Comparison of ENCODE assay signal across 8 cellular contexts in genomic region chr10:29392376-29393021, GRCh38.
A peak's percentile ranks its signal among the peaks of the same experiment; 100 is the strongest.
DNase-seq lines count a peak whose midpoint lies in the region; ATAC-seq and TF ChIP-seq lines count a peak whose summit lies in the region.

No MANE protein-coding gene starts in this region.

- TF ChIP-seq EP300 in ovary (IDR thresholded peaks at IDR 0.05), result no peak

- no peaks in the 10 kb centered on the region for H3K36me3 ChIP-seq in ovary

- no peak for TF ChIP-seq POLR2A in ovary (IDR thresholded peaks at IDR 0.05)

- H3K27me3 ChIP-seq in ovary, result no peaks in the 10 kb centered on the region

- intact Hi-C loops in ovary (cut with DNase I), result loop anchor here in 2 of 4 donors (5.0 to 10.0 kb wide), 2 partner anchors 50 to 52 kb away; no protein-coding TSS in a partner anchor

- ATAC-seq in GM19351 (IDR thresholded peaks at IDR 0.05; ENCODE audit: unreplicated experiment), result peak; percentile 75
- no peak for ATAC-seq in omental fat pad (ENCODE audit: low FRiP score)
- no peak for ATAC-seq in HG02840 (IDR thresholded peaks at IDR 0.05; ENCODE audit: low FRiP score, unreplicated experiment)

- H3K27ac ChIP-seq in ovary, result no peak overlapping the region

- H3K9me3 ChIP-seq in ovary, result no peaks in the 10 kb centered on the region

- H3K4me1 ChIP-seq in ovary (ENCODE audit: insufficient read depth), result no peaks in the 10 kb centered on the region

- DNase-seq in Caki2 (ENCODE audit: low read depth), result peak; percentile 37
- DNase-seq in LoVo (ENCODE audit: low spot score), result peak; percentile 27
- peak; percentile 14 for DNase-seq in UCSD-AML1 (lab: John Stamatoyannopoulos, UW; ENCODE audit: unreplicated experiment)
- peak; percentile 49 for DNase-seq in fibroblast of villous mesenchyme (ENCODE audit: low read depth)
- DNase-seq in ovary, result peak in 3 of 5 donors; percentile 42 to 55 (median 49)
- DNase-seq in omental fat pad (ENCODE audit: low spot score), result no peak

- in situ Hi-C loops in Caki2 (cut with HindIII; ENCODE audit: low pct_unique_long_range_greater_than_20kb, low sequenced_read_pairs), result no loop called here

- TF ChIP-seq CTCF in fibroblast of villous mesenchyme (IDR thresholded peaks at IDR 0.05; ENCODE audit: insufficient read depth, low read depth, low read length), result peak; percentile 90
- TF ChIP-seq CTCF in ovary (IDR thresholded peaks at IDR 0.05), result peak in 2 of 3 donors; percentile 58 to 61
- TF ChIP-seq CTCF in omental fat pad (IDR thresholded peaks at IDR 0.05), result no peak

- H3K4me3 ChIP-seq in fibroblast of villous mesenchyme (ENCODE audit: low read depth, low read length) (no peak overlapping the region), ovary (no peak overlapping the region)

- whole genome bisulfite sequencing in ovary, 3 donors, result 31 to 33% (median 32%) methylated on average over 4 of the region's 4 CpGs

Comparison
In these comparisons a context has a peak if more than half of its experiments do, and no peak if none do; other contexts are left out.
1. CTCF ChIP-seq: peak in fibroblast of villous mesenchyme (single experiment) and ovary (2 of 3); none in omental fat pad (0 of 3).